In genomic region chr1:43992232-43992995, GRCh38 we compare ENCODE assay signal across 8 cellular contexts. TPM values are rescaled to one million over a fixed set of nuclear protein-coding genes. Genes with fewer than 3 reads are reported as not detected.
DNase-seq lines count a peak whose midpoint lies in the region; ATAC-seq and TF ChIP-seq lines count a peak whose summit lies in the region.

No MANE protein-coding gene starts in this region.

- no peak overlapping the region for H3K27ac Mint-ChIP-seq in stimulated activated naive CD8-positive, alpha-beta T cell treated with anti-CD3 and anti-CD28 coated beads, Interleukin-15, Interleukin-2, amounts not matched to agents 100 ng/mL and 50 ng/mL, for 24 hours
- peak overlapping the region; percentile 1 to 91 (median 48) for H3K27ac Mint-ChIP-seq in brain

- no peaks in the 10 kb centered on the region for H3K27me3 Mint-ChIP-seq in stimulated activated naive CD8-positive, alpha-beta T cell treated with anti-CD3 and anti-CD28 coated beads, Interleukin-15, Interleukin-2, amounts not matched to agents 100 ng/mL and 50 ng/mL, for 24 hours
- peaks cover 3% of the 10 kb centered on the region for H3K27me3 Mint-ChIP-seq in brain

- no peak for ATAC-seq in stimulated activated naive CD8-positive, alpha-beta T cell treated with anti-CD3 and anti-CD28 coated beads, Interleukin-15, Interleukin-2, amounts not matched to agents 100 U/mL and 50 U/mL, for 24 hours
- ATAC-seq in HG03469 (IDR thresholded peaks at IDR 0.05; ENCODE audit: unreplicated experiment) (no peak), sciatic nerve (no peak)

- H3K9me3 Mint-ChIP-seq in stimulated activated naive CD8-positive, alpha-beta T cell treated with anti-CD3 and anti-CD28 coated beads, Interleukin-15, Interleukin-2, amounts not matched to agents 100 ng/mL and 50 ng/mL, for 24 hours: no peaks in the 10 kb centered on the region
- H3K9me3 Mint-ChIP-seq in brain: no peaks in the 10 kb centered on the region

- H3K4me1 ChIP-seq in mesodermal cell (ENCODE audit: control insufficient read depth, insufficient read depth, low read length, poor library complexity, severe bottlenecking): peaks cover 12% of the 10 kb centered on the region

- peak overlapping the region; percentile 85 for H3K4me3 Mint-ChIP-seq in stimulated activated naive CD8-positive, alpha-beta T cell treated with anti-CD3 and anti-CD28 coated beads, Interleukin-15, Interleukin-2, amounts not matched to agents 100 ng/mL and 50 ng/mL, for 24 hours
- H3K4me3 Mint-ChIP-seq in brain: peak overlapping the region; percentile 87 to 92 (median 91)

- peak overlapping the region; percentile 59 for H3K4me3 ChIP-seq in mesodermal cell (ENCODE audit: extremely low read depth, insufficient read depth, low read length, poor library complexity, severe bottlenecking)

- H3K27ac ChIP-seq in mesodermal cell (ENCODE audit: low read depth, low read length, severe bottlenecking): no peak overlapping the region

- H3K4me1 Mint-ChIP-seq in stimulated activated naive CD8-positive, alpha-beta T cell treated with anti-CD3 and anti-CD28 coated beads, Interleukin-15, Interleukin-2, amounts not matched to agents 100 ng/mL and 50 ng/mL, for 24 hours (ENCODE audit: low read depth): peaks cover 13% of the 10 kb centered on the region
- peaks cover 29% of the 10 kb centered on the region for H3K4me1 Mint-ChIP-seq in brain

- no peaks in the 10 kb centered on the region for H3K9me3 ChIP-seq in mesodermal cell (ENCODE audit: control insufficient read depth, low read length)

- no peaks in the 10 kb centered on the region for H3K36me3 Mint-ChIP-seq in stimulated activated naive CD8-positive, alpha-beta T cell treated with anti-CD3 and anti-CD28 coated beads, Interleukin-15, Interleukin-2, amounts not matched to agents 100 ng/mL and 50 ng/mL, for 24 hours (ENCODE audit: low read depth)
- H3K36me3 Mint-ChIP-seq in brain: no peaks in the 10 kb centered on the region

- no peaks in the 10 kb centered on the region for H3K36me3 ChIP-seq in mesodermal cell (ENCODE audit: control insufficient read depth, insufficient read depth, low read length)

- no peak for DNase-seq in stimulated activated naive CD8-positive, alpha-beta T cell treated with anti-CD3 and anti-CD28 coated beads, Interleukin-15, Interleukin-2, amounts not matched to agents 100 U/mL and 50 U/mL, for 24 hours
- DNase-seq in sciatic nerve (ENCODE audit: low spot score): no peak
- no peak for DNase-seq in NCI-H1092 treated with DMSO at 0.1 percent for 48 hours (lab: John Stamatoyannopoulos, UW)
- no peak for DNase-seq in NCI-H748 treated with DMSO at 0.1 percent for 48 hours (lab: John Stamatoyannopoulos, UW)

- no peak for TF ChIP-seq CTCF in brain (conservative IDR thresholded peaks at IDR 0.05)

- intact Hi-C loops in sciatic nerve (cut with DNase I): no loop called here

- WGBS in mesodermal cell (ENCODE audit: insufficient coverage in 2 of 2), 2 experiments: 55 to 61% methylated on average over 11 of the region's 11 CpGs

RNA-seq across cellular contexts. Expression of gene CCDC24, which starts 1.0 kb away (rescaled TPM):
- polyA plus RNA-seq in brain (ENCODE audit: insufficient read depth, low read depth, low replicate concordance): 18.4 TPM
- polyA plus RNA-seq in mesodermal cell (2013, experiment 1 of 2): 6.6 TPM
- polyA plus RNA-seq in mesodermal cell (2013, experiment 2 of 2): 5.2 TPM
- 5.4 TPM for total RNA-seq in sciatic nerve

RNA-seq across cellular contexts. Expression of gene B4GALT2, which starts 13.4 kb away (rescaled TPM):
- polyA plus RNA-seq in brain (ENCODE audit: insufficient read depth, low read depth, low replicate concordance): 91.9 TPM
- polyA plus RNA-seq in mesodermal cell (2013, experiment 1 of 2): 71.6 TPM
- 57.1 TPM for polyA plus RNA-seq in mesodermal cell (2013, experiment 2 of 2)
- 26.5 TPM for total RNA-seq in sciatic nerve

RNA-seq across cellular contexts. Expression of gene ATP6V0B, which starts 17.7 kb away (rescaled TPM):
- polyA plus RNA-seq in brain (ENCODE audit: insufficient read depth, low read depth, low replicate concordance): 273 TPM
- 133 TPM for polyA plus RNA-seq in mesodermal cell (2013, experiment 1 of 2)
- polyA plus RNA-seq in mesodermal cell (2013, experiment 2 of 2): 103 TPM
- total RNA-seq in sciatic nerve: 79.4 TPM

RNA-seq across cellular contexts. Expression of gene DPH2, which starts 22.6 kb away (rescaled TPM):
- 27.6 TPM for polyA plus RNA-seq in brain (ENCODE audit: insufficient read depth, low read depth, low replicate concordance)
- polyA plus RNA-seq in mesodermal cell (2013, experiment 1 of 2): 20.3 TPM
- 12.6 TPM for polyA plus RNA-seq in mesodermal cell (2013, experiment 2 of 2)
- 12.0 TPM for total RNA-seq in sciatic nerve

RNA-seq across cellular contexts. Expression of gene SLC6A9, which starts 38.8 kb away (rescaled TPM):
- polyA plus RNA-seq in brain (ENCODE audit: insufficient read depth, low read depth, low replicate concordance): 26.0 TPM
- polyA plus RNA-seq in mesodermal cell (2013, experiment 1 of 2): 13.7 TPM
- polyA plus RNA-seq in mesodermal cell (2013, experiment 2 of 2): 11.8 TPM
- 6.5 TPM for total RNA-seq in sciatic nerve
